ENCODE assay signal across 21 cellular contexts in genomic region chr12:107468182-107468581, GRCh38.
DNase-seq lines count a peak whose midpoint lies in the region; ATAC-seq and TF ChIP-seq lines count a peak whose summit lies in the region.
"Had no signal": no experiment of that assay in that cellular context is flagged by ENCODE, and none has a peak within 500 bp of the region (broad histone marks: within the 10 kb centered on the region; RNA-seq: fewer than 3 reads in every experiment).

No MANE protein-coding gene starts in this region.

- peak overlapping the region in 3 of 4 donors; percentile 8 to 29 (median 8) for H3K27ac ChIP-seq in body of pancreas
- H3K27ac ChIP-seq in spleen, result peak overlapping the region in 1 of 8 donors; percentile 29
- H3K27ac ChIP-seq: 22Rv1, C4-2B, coronary artery, neutrophil, thoracic aorta had no signal

- TF ChIP-seq CTCF in body of pancreas (IDR thresholded peaks at IDR 0.05) (no peak), spleen (IDR thresholded peaks at IDR 0.05 in 8 of 11, conservative IDR thresholded peaks at IDR 0.05 in 3 of 11) (no peak)

- DNase-seq in DMS53 (lab: John Stamatoyannopoulos, UW), result peak; percentile 44
- no peak for DNase-seq in DMS53 treated with DMSO at 0.1 percent for 48 hours (lab: John Stamatoyannopoulos, UW; ENCODE audit: unreplicated experiment)
- peak; percentile 21 for DNase-seq in NCI-H345 treated with DMSO at 0.1 percent for 48 hours (lab: John Stamatoyannopoulos, UW; ENCODE audit: unreplicated experiment)
- peak in 3 of 4 donors; percentile 16 to 25 (median 22) for DNase-seq in body of pancreas
- DNase-seq in spleen, result peak; percentile 67
- DNase-seq in mucosa of gallbladder (ENCODE audit: low spot score), result no peak
- DNase-seq in middle frontal gyrus (ENCODE audit: extremely low spot score, low spot score), result no peak
- no peak for DNase-seq in NCI-H1105 (lab: John Stamatoyannopoulos, UW)
- DNase-seq: activated CD4-positive, alpha-beta memory T cell treated with anti-CD3 and anti-CD28 coated beads, Interleukin-2, amount 10 ng/mL, durations not matched to agents 7 days and 5 days; activated T-cell treated with anti-CD3 and anti-CD28 coated beads, Interleukin-2, amount 50 U/mL, for 72 hours; amniotic stem cell; erythroblast; GOT3; immature natural killer cell had no signal

- 6 to 14% methylated on average over 4 of the region's 4 CpGs for WGBS in body of pancreas, 2 donors
- 34 to 57% (median 50%) methylated on average over 4 of the region's 4 CpGs for WGBS in spleen, 5 donors

- TF ChIP-seq POLR2A in body of pancreas (IDR thresholded peaks at IDR 0.05) (peak in 1 of 3 donors; percentile 9), spleen (IDR thresholded peaks at IDR 0.05) (no peak)

- H3K9me3 ChIP-seq in body of pancreas (no peaks in the 10 kb centered on the region), spleen (no peaks in the 10 kb centered on the region)
- H3K9me3 ChIP-seq: neutrophil, thoracic aorta had no signal

- H3K36me3 ChIP-seq in body of pancreas (replicated peaks in 1 of 2; ENCODE audit: insufficient read depth in 1 of 2, low read depth in 2 of 2) (no peaks in the 10 kb centered on the region), spleen (no peaks in the 10 kb centered on the region)
- H3K36me3 ChIP-seq: neutrophil, thoracic aorta had no signal

- ATAC-seq in body of pancreas, result peak; percentile 30
- ATAC-seq: activated T-cell treated with anti-CD3 and anti-CD28 coated beads, Interleukin-2, amount 50 U/mL, for 72 hours; GM12878; sciatic nerve had no signal

- H3K4me1 ChIP-seq in body of pancreas, result peaks cover 9% of the 10 kb centered on the region
- peaks cover 0 to 9% (median 3%) of the 10 kb centered on the region in 6 donors for H3K4me1 ChIP-seq in spleen

- intact Hi-C loops in body of pancreas (cut with DNase I) (no loop called here), spleen (cut with DNase I; ENCODE audit: low total_unique reads) (no loop called here)

- no peaks in the 10 kb centered on the region for H3K27me3 ChIP-seq in body of pancreas
- no peaks in the 10 kb centered on the region for H3K27me3 ChIP-seq in spleen (replicated peaks in 1 of 7)
- H3K27me3 ChIP-seq: neutrophil had no signal

- H3K4me3 ChIP-seq in body of pancreas (no peak overlapping the region), spleen (no peak overlapping the region)
- H3K4me3 ChIP-seq: coronary artery, GM12878, thoracic aorta had no signal

Comparison
In these comparisons a context has a peak if more than half of its experiments do, and no peak if none do; other contexts are left out.
1. DNase-seq: peak in DMS53 (single experiment), NCI-H345 treated with DMSO at 0.1 percent for 48 hours (single experiment), body of pancreas (3 of 4) and spleen (single experiment); none in DMS53 treated with DMSO at 0.1 percent for 48 hours (single experiment), mucosa of gallbladder (single experiment), middle frontal gyrus (single experiment) and NCI-H1105 (single experiment).